In the genomic region with DNA sequence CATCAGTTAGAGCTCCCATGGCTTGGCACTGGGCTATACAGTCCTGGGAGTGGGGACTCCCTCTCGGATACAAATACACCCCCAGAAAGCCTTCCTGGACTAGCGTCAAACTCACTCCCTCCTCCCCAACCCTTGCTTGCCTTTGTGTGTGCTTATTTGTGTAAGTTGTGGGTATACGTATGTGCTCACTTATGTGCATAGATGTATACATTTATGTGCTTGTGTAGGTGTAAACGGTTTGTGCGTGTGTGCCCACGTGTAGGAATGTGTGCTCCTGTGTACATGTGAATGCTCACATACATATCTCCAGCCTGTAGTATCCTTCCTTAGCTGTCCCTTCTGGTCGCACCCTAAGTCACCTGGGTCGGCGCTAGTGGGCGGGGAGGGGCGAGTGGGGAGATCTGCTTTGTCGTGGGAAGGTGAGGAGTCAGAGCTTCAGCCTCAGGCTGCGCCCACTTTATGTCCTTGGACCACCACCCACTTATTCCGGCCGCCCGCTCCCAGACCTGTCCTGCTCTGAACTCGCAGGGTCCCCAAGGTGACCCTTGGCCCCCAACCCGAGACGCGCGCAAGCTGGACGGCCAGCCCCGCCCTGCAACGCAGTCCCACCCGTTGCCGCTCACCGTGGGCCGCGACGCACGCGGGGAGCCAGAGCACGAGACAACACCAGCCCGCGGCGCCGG, we compare ENCODE assay signal across 8 cellular contexts. TPM values are rescaled to one million over a fixed set of nuclear protein-coding genes. Genes with fewer than 3 reads are reported as not detected.
DNase-seq lines count a peak whose midpoint lies in the region; ATAC-seq and TF ChIP-seq lines count a peak whose summit lies in the region.

No MANE protein-coding gene starts in this region.

- peaks cover 38% of the 10 kb centered on the region for H3K4me1 Mint-ChIP-seq in activated naive CD4-positive, alpha-beta T cell treated with anti-CD3 and anti-CD28 coated beads, Interleukin-2, amount 10 ng/mL, durations not matched to agents 7 days and 5 days

- H3K9me3 Mint-ChIP-seq in activated naive CD4-positive, alpha-beta T cell treated with anti-CD3 and anti-CD28 coated beads, Interleukin-2, amount 10 ng/mL, durations not matched to agents 7 days and 5 days = no peaks in the 10 kb centered on the region

- CTCF ChIA-PET in BJ (lab: Yijun Ruan, JAX) = interaction anchor here (0.6 to 3.2 kb wide), 6 partner anchors 10 to 831 kb away, joined by 3 to 13 read pairs (median 3); no protein-coding TSS in a partner anchor
- CTCF ChIA-PET in activated naive CD4-positive, alpha-beta T cell treated with anti-CD3 and anti-CD28 coated beads, Interleukin-2, amount 10 ng/mL, durations not matched to agents 7 days and 5 days (lab: Charles Lee) = interaction anchor here (0.5 to 1.2 kb wide), 6 partner anchors 19 to 58 kb away, joined by 3 to 5 read pairs (median 4); a partner anchor contains a TSS

- DNase-seq in BJ (ENCODE audit: low read depth) = no peak
- DNase-seq in activated naive CD4-positive, alpha-beta T cell treated with anti-CD3 and anti-CD28 coated beads, Interleukin-2, amount 10 ng/mL, durations not matched to agents 7 days and 5 days = peak; percentile 65
- DNase-seq in hepatocyte (ENCODE audit: low spot score) = peak; percentile 43
- DNase-seq in smooth muscle cell (lab: John Stamatoyannopoulos, UW; ENCODE audit: unreplicated experiment) = no peak
- no peak for DNase-seq in COLO829 (ENCODE audit: low spot score)
- no peak for DNase-seq in MV-4-11 (lab: John Stamatoyannopoulos, UW)

- H3K4me1 ChIP-seq in HUES64 (ENCODE audit: insufficient read depth, low read length) (peaks cover 10% of the 10 kb centered on the region), hepatocyte (ENCODE audit: insufficient read depth) (peaks cover 6% of the 10 kb centered on the region), smooth muscle cell (ENCODE audit: low read depth) (peaks cover 14% of the 10 kb centered on the region)

- peaks cover 8% of the 10 kb centered on the region for H3K36me3 Mint-ChIP-seq in activated naive CD4-positive, alpha-beta T cell treated with anti-CD3 and anti-CD28 coated beads, Interleukin-2, amount 10 ng/mL, durations not matched to agents 7 days and 5 days

- peaks cover 10% of the 10 kb centered on the region for H3F3A ChIP-seq in smooth muscle cell (ENCODE audit: low read depth)

- POLR2A ChIA-PET in BJ (lab: Charles Lee) = interaction anchor here (1.0 kb wide), 2 partner anchors 8 to 55 kb away, joined by 4 read pairs; no protein-coding TSS in a partner anchor

- H3K79me2 ChIP-seq in hepatocyte (peaks cover 33% of the 10 kb centered on the region), smooth muscle cell (ENCODE audit: low read depth) (peaks cover 35% of the 10 kb centered on the region)

- H3K27me3 Mint-ChIP-seq in activated naive CD4-positive, alpha-beta T cell treated with anti-CD3 and anti-CD28 coated beads, Interleukin-2, amount 10 ng/mL, durations not matched to agents 7 days and 5 days = no peaks in the 10 kb centered on the region

- no peak overlapping the region for H3K27ac ChIP-seq in HUES64 (ENCODE audit: low read depth, low read length)
- no peak overlapping the region for H3K27ac ChIP-seq in hepatocyte
- H3K27ac ChIP-seq in smooth muscle cell (ENCODE audit: low read depth) = no peak overlapping the region

- H4K20me1 ChIP-seq in hepatocyte (ENCODE audit: insufficient read depth, poor library complexity, severe bottlenecking) (peaks cover 31% of the 10 kb centered on the region), smooth muscle cell (ENCODE audit: low read depth) (peaks cover 32% of the 10 kb centered on the region)

- H3K9ac ChIP-seq in HUES64 (ENCODE audit: low read depth, low read length) (no peak overlapping the region), smooth muscle cell (ENCODE audit: low read depth) (peak overlapping the region; percentile 65)

- H3K36me3 ChIP-seq in BJ (ENCODE audit: control insufficient read depth, insufficient read depth, low read length) (0 out of 2 replicates have a peak, but pooled peaks cover 1% of the 10 kb centered on the region), HUES64 (ENCODE audit: insufficient read depth, low read length) (peaks cover 11% of the 10 kb centered on the region; the same call in 1 of the 2 replicates), hepatocyte (replicated peaks; ENCODE audit: insufficient read depth, low read depth) (no peaks in the 10 kb centered on the region), smooth muscle cell (ENCODE audit: low read depth) (no peaks in the 10 kb centered on the region)

- ATAC-seq in GM19023 (IDR thresholded peaks at IDR 0.05; ENCODE audit: unreplicated experiment) = peak; percentile 7

- H3K4me2 ChIP-seq in hepatocyte = peak overlapping the region; percentile 85
- peak overlapping the region; percentile 86 for H3K4me2 ChIP-seq in smooth muscle cell

- H3K27me3 ChIP-seq in BJ (ENCODE audit: control insufficient read depth, insufficient read depth, low read length) (no peaks in the 10 kb centered on the region), HUES64 (ENCODE audit: insufficient read depth, low read length) (no peaks in the 10 kb centered on the region), hepatocyte (no peaks in the 10 kb centered on the region), smooth muscle cell (ENCODE audit: low read depth) (no peaks in the 10 kb centered on the region)

- peak overlapping the region; percentile 77 for H3K27ac Mint-ChIP-seq in activated naive CD4-positive, alpha-beta T cell treated with anti-CD3 and anti-CD28 coated beads, Interleukin-2, amount 10 ng/mL, durations not matched to agents 7 days and 5 days

- WGBS in HUES64 = 6% methylated on average over 28 of the region's 37 CpGs
- 12% methylated on average over 15 of the region's 37 CpGs for WGBS in hepatocyte (ENCODE audit: low lambda C conversion rate, missing lambda C conversion rate)
- 7% methylated on average over 37 of the region's 37 CpGs for WGBS in smooth muscle cell (ENCODE audit: low lambda C conversion rate)

- peak overlapping the region; percentile 92 for H3K4me3 Mint-ChIP-seq in activated naive CD4-positive, alpha-beta T cell treated with anti-CD3 and anti-CD28 coated beads, Interleukin-2, amount 10 ng/mL, durations not matched to agents 7 days and 5 days

- peak overlapping the region; percentile 55 for H2AFZ ChIP-seq in hepatocyte
- peak overlapping the region; percentile 36 for H2AFZ ChIP-seq in smooth muscle cell (ENCODE audit: low read depth)

- H3K9me2 ChIP-seq in hepatocyte (replicated peaks; ENCODE audit: insufficient read depth) = no peaks in the 10 kb centered on the region

- TF ChIP-seq CTCF in BJ (IDR thresholded peaks at IDR 0.05; ENCODE audit: insufficient read depth, low read depth, low read length) (no peak), hepatocyte (IDR thresholded peaks at IDR 0.05; ENCODE audit: poor library complexity) (no peak), smooth muscle cell (IDR thresholded peaks at IDR 0.05; ENCODE audit: borderline replicate concordance, insufficient read depth, poor library complexity, severe bottlenecking) (no peak)

- H3K4me3 ChIP-seq in BJ (ENCODE audit: low read depth, low read length) (peak overlapping the region; percentile 91), HUES64 (ENCODE audit: low read length) (peak overlapping the region; percentile 98), hepatocyte (peak overlapping the region; percentile 32), smooth muscle cell (peak overlapping the region; percentile 96)

- no peaks in the 10 kb centered on the region for H3K9me3 ChIP-seq in HUES64 (ENCODE audit: insufficient read depth, low read depth, low read length)
- H3K9me3 ChIP-seq in hepatocyte (ENCODE audit: low read depth) = no peaks in the 10 kb centered on the region
- no peaks in the 10 kb centered on the region for H3K9me3 ChIP-seq in smooth muscle cell (replicated peaks; ENCODE audit: low read depth)

RNA-seq across cellular contexts. Expression of a gene that starts 0.4 kb away (rescaled TPM):
- polyA plus RNA-seq in BJ (2011; rRNA removed) (19.4 and 19.7 TPM in 2 replicates), hepatocyte (31.6 and 39.7 TPM in 2 replicates), smooth muscle cell (47.6 and 51.4 TPM in 2 replicates)
- 13.6 and 16.9 TPM in 2 replicates for polyA minus RNA-seq in BJ (2011; rRNA and poly(A)+ RNA removed)
- polyA plus RNA-seq in HUES64 (2013, experiment 1 of 2) = 8.6 TPM
- 8.6 TPM for polyA plus RNA-seq in HUES64 (2013, experiment 2 of 2)
- total RNA-seq in hepatocyte (26.9 and 36.6 TPM in 2 replicates), smooth muscle cell (24.0 and 28.3 TPM in 2 replicates)

RNA-seq across cellular contexts. Expression of a gene that starts 1.5 kb away (rescaled TPM):
- polyA plus RNA-seq in BJ (2011; rRNA removed) (254 and 285 TPM in 2 replicates), hepatocyte (190 TPM in 2 replicates), smooth muscle cell (212 and 225 TPM in 2 replicates)
- polyA minus RNA-seq in BJ (2011; rRNA and poly(A)+ RNA removed) = 192 and 323 TPM in 2 replicates
- 267 TPM for polyA plus RNA-seq in HUES64 (2013, experiment 1 of 2)
- polyA plus RNA-seq in HUES64 (2013, experiment 2 of 2) = 253 TPM
- total RNA-seq in hepatocyte (195 and 197 TPM in 2 replicates), smooth muscle cell (164 and 197 TPM in 2 replicates)

RNA-seq across cellular contexts. Expression of a gene that starts 18.6 kb away (rescaled TPM):
- 12.2 and 19.5 TPM in 2 replicates for polyA plus RNA-seq in BJ (2011; rRNA removed)
- polyA minus RNA-seq in BJ (2011; rRNA and poly(A)+ RNA removed) = 14.6 and 17.1 TPM in 2 replicates
- polyA plus RNA-seq in HUES64 (2013, experiment 1 of 2) = 38.5 TPM
- polyA plus RNA-seq in HUES64 (2013, experiment 2 of 2) = 32.6 TPM
- total RNA-seq in hepatocyte = 15.5 and 28.3 TPM in 2 replicates
- 10.0 and 16.9 TPM in 2 replicates for polyA plus RNA-seq in hepatocyte
- 10.8 and 17.3 TPM in 2 replicates for total RNA-seq in smooth muscle cell
- 13.9 and 16.5 TPM in 2 replicates for polyA plus RNA-seq in smooth muscle cell

RNA-seq across cellular contexts. Expression of a gene that starts 30.2 kb away (rescaled TPM):
- polyA plus RNA-seq in BJ (2011; rRNA removed) = not detected in 2 replicates
- not detected in 2 replicates for polyA minus RNA-seq in BJ (2011; rRNA and poly(A)+ RNA removed)
- polyA plus RNA-seq in HUES64 (2013, experiment 1 of 2) = 0.05 TPM
- polyA plus RNA-seq in HUES64 (2013, experiment 2 of 2) = 0.19 TPM
- not detected in 2 replicates for total RNA-seq in hepatocyte
- not detected in 2 replicates for polyA plus RNA-seq in hepatocyte
- not detected in 2 replicates for total RNA-seq in smooth muscle cell
- 0.11 TPM in 1 of 2 replicates, not detected in the other for polyA plus RNA-seq in smooth muscle cell

RNA-seq across cellular contexts. Expression of a gene that starts 51.7 kb away (rescaled TPM):
- polyA plus RNA-seq in BJ (2011; rRNA removed) = 1.9 and 2.4 TPM in 2 replicates
- polyA minus RNA-seq in BJ (2011; rRNA and poly(A)+ RNA removed) = 1.6 and 1.8 TPM in 2 replicates
- polyA plus RNA-seq in HUES64 (2013, experiment 1 of 2) = 3.4 TPM
- 3.9 TPM for polyA plus RNA-seq in HUES64 (2013, experiment 2 of 2)
- 0.92 and 2.1 TPM in 2 replicates for total RNA-seq in hepatocyte
- 1.2 and 1.3 TPM in 2 replicates for polyA plus RNA-seq in hepatocyte
- total RNA-seq in smooth muscle cell = 1.2 and 2.4 TPM in 2 replicates
- polyA plus RNA-seq in smooth muscle cell = 1.00 and 3.0 TPM in 2 replicates

Comparison
In these comparisons a context has a peak if more than half of its experiments do, and no peak if none do; other contexts are left out.
1. DNase-seq: peak in activated naive CD4-positive, alpha-beta T cell treated with anti-CD3 and anti-CD28 coated beads, Interleukin-2, amount 10 ng/mL, durations not matched to agents 7 days and 5 days (single experiment) and hepatocyte (single experiment); none in BJ (single experiment), smooth muscle cell (single experiment), COLO829 (single experiment) and MV-4-11 (single experiment).
2. H3K4me3 ChIP-seq: peak in every context shown above with its lines; median percentile 98 in HUES64; 96 in smooth muscle cell; 91 in BJ; 32 in hepatocyte.